26 cellular contexts compared by ENCODE assay signal in the genomic region with DNA sequence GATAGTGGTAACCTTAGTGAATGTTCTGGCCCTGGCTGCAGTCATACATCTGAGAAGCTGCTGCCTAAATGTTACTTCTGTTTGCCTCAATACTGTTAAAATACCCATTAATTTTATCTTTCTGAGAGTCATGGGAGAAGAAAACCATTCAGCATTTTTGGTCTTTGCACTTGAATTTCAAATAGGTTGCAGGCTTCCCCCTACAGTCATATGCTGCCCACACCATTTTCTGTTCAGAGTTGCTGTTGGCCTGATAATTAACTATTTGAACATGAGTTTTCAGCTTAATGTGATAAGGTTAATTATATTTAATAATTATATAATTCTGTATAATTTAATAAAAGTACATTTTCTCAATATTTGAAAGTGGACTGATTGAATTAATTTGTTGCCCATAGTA.
"Had no signal": no experiment of that assay in that cellular context is flagged by ENCODE, and none has a peak within 500 bp of the region (broad histone marks: within the 10 kb centered on the region; RNA-seq: fewer than 3 reads in every experiment).

No MANE protein-coding gene starts in this region.

- H3K9me3 ChIP-seq: stomach, suprapubic skin, testis, thoracic aorta, thyroid gland, tibial artery, tibial nerve, transverse colon, upper lobe of left lung, upper lobe of right lung, uterus, vagina had no signal

- ATAC-seq: stimulated activated effector memory CD8-positive, alpha-beta T cell treated with anti-CD3 and anti-CD28 coated beads, Interleukin-12 subunit alpha, Interleukin-12 subunit beta, amount 100 ng/mL, for 72 hours; stimulated activated memory B cell treated with anti-CD40 and anti-IgM and Interleukin-4, amounts not matched to agents 10 μg/mL and 1 μg/mL and 100 μg/mL, for 72 hours; stimulated activated naive B cell treated with anti-CD40 and anti-IgM and Interleukin-4, amounts not matched to agents 10 μg/mL and 1 μg/mL and 100 μg/mL, for 72 hours; stimulated activated naive CD8-positive, alpha-beta T cell treated with anti-CD3 and anti-CD28 coated beads, Interleukin-15, amount 100 ng/mL, for 72 hours; stimulated activated naive CD8-positive, alpha-beta T cell treated with anti-CD3 and anti-CD28 coated beads, Interleukin-15, Interleukin-2, amounts not matched to agents 100 U/mL and 50 U/mL, for 24 hours; upper lobe of right lung had no signal

- H3K36me3 ChIP-seq: stomach, suprapubic skin, thoracic aorta, thyroid gland, tibial artery, tibial nerve, transverse colon, upper lobe of left lung, upper lobe of right lung, uterus, vagina had no signal

- H3K4me3 ChIP-seq: stomach, suprapubic skin, testis, thoracic aorta, thyroid gland, tibial artery, tibial nerve, transverse colon, upper lobe of left lung, upper lobe of right lung, uterus, vagina had no signal

- H3K27me3 ChIP-seq: stomach, suprapubic skin, testis, thyroid gland, tibial artery, tibial nerve, transverse colon, upper lobe of left lung, upper lobe of right lung, uterus, vagina had no signal

- H3K4me1 ChIP-seq: stomach, suprapubic skin, testis, thyroid gland, tibial artery, tibial nerve, transverse colon, upper lobe of left lung, upper lobe of right lung, uterus, vagina had no signal

- DNase-seq: stimulated activated CD4-positive, alpha-beta T cell treated with anti-CD3 and anti-CD28 coated beads, Interleukin-2, amount 100 ng/mL, for 48 hours; stimulated activated CD4-positive, alpha-beta T cell treated with anti-CD3 and anti-CD28 coated beads, Interleukin-4, amount 100 ng/mL, for 1 hour; stimulated activated CD4-positive, alpha-beta T cell treated with anti-CD3 and anti-CD28 coated beads, Interleukin-4, amount 100 ng/mL, for 24 hours; stimulated activated CD4-positive, alpha-beta T cell treated with anti-CD3 and anti-CD28 coated beads, Interleukin-4, amount 100 ng/mL, for 4 hours; stimulated activated CD8-positive, alpha-beta memory T cell treated with anti-CD3 and anti-CD28 coated beads, Interleukin-4, amount 100 ng/mL, for 48 hours; stimulated activated naive B cell treated with anti-CD40 and anti-IgM and Interleukin-4, amounts not matched to agents 10 μg/mL and 1 μg/mL and 100 μg/mL, for 72 hours; stimulated activated naive CD4-positive, alpha-beta T cell; stimulated activated naive CD4-positive, alpha-beta T cell treated with Interleukin-2 at 50 U/mL for 16 hours; stimulated activated naive CD8-positive, alpha-beta T cell treated with anti-CD3 and anti-CD28 coated beads, Interleukin-15, amount 100 ng/mL, for 72 hours; stimulated activated naive CD8-positive, alpha-beta T cell treated with anti-CD3 and anti-CD28 coated beads, Interleukin-15, Interleukin-2, amounts not matched to agents 100 U/mL and 50 U/mL, for 24 hours; stomach; substantia nigra; testis; thyroid gland; tibial artery; transverse colon; trophoblast cell; upper lobe of left lung; upper lobe of right lung; uterus had no signal

- H3K27ac ChIP-seq: stomach, suprapubic skin, testis, thoracic aorta, thyroid gland, tibial artery, tibial nerve, transverse colon, upper lobe of left lung, upper lobe of right lung, uterus, vagina had no signal
